Comparison of ENCODE assay signal across 12 cellular contexts in the genomic region with DNA sequence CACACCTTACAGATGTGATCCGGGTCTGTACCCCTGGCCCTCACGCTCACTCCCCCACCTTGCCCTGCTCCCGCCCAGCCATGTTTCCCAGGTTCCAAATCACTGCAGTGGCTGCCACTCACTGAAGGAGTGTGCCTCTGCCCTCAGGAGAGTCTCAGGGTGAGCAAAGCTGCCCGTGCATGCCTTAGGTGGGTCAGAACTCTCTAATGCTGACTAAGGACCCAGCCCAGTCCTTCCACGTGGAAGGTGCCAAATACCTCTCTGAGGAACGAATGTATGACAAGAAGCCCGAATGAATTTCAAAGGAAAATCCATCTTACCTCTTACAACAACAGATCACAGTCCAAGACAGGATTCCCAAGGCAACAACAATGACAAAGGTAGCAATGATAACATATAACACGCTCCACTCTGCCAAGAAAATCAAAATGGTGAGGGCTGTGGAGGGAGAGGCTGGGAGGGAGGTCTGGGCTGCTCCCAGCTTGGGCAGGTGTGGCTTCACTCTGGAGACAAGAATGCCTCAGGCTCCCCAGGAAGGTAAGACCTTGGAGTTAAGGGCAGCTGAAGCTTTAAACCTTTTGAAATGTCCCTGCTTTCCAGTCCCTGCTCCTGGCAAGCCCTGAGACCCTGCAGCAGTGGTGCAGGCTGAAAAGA.
"Had no signal": no experiment of that assay in that cellular context is flagged by ENCODE, and none has a peak within 500 bp of the region (broad histone marks: within the 10 kb centered on the region; RNA-seq: fewer than 3 reads in every experiment).

No MANE protein-coding gene starts in this region.

- H3K4me3 ChIP-seq: hepatocyte, mucosa of descending colon, upper lobe of left lung had no signal

- DNase-seq: activated effector memory CD4-positive, alpha-beta T cell treated with Interleukin-2 at 50 U/mL for 16 hours; amniotic stem cell; brain microvascular endothelial cell; cortex of kidney; effector memory CD4-positive, alpha-beta T cell; islet precursor cell; mucosa of descending colon; natural killer cell; upper lobe of left lung had no signal

- H3K27me3 Mint-ChIP-seq: activated naive CD4-positive, alpha-beta T cell treated with anti-CD3 and anti-CD28 coated beads, Interleukin-2, amount 50 U/mL, for 24 hours had no signal

- ATAC-seq: left lobe of liver, mucosa of descending colon, natural killer cell had no signal

- H3K9me3 Mint-ChIP-seq: activated naive CD4-positive, alpha-beta T cell treated with anti-CD3 and anti-CD28 coated beads, Interleukin-2, amount 50 U/mL, for 24 hours; natural killer cell had no signal

- H3K4me3 Mint-ChIP-seq: natural killer cell had no signal

- H3K27me3 ChIP-seq: brain microvascular endothelial cell, hepatocyte, upper lobe of left lung had no signal

- H3K27ac ChIP-seq: brain microvascular endothelial cell, hepatocyte, upper lobe of left lung had no signal

- H3K27ac Mint-ChIP-seq: natural killer cell had no signal

- H3K9me3 ChIP-seq: mucosa of descending colon, upper lobe of left lung had no signal
